8 cellular contexts compared by ENCODE assay signal in genomic region chr12:57771873-57772428, GRCh38. TPM values are rescaled to one million over a fixed set of nuclear protein-coding genes. Genes with fewer than 3 reads are reported as not detected.
DNase-seq lines count a peak whose midpoint lies in the region; ATAC-seq and TF ChIP-seq lines count a peak whose summit lies in the region.

Gene METTL1 (minus strand): TSS chr12:57772105. CDS start chr12:57772083, 22 bp downstream.

- peak within 1 kb of the TSS; percentile 100 for H3K9ac ChIP-seq in HUES48 (ENCODE audit: low read depth, low read length)
- H3K9ac ChIP-seq in OCI-LY1 (ENCODE audit: low read length), result peak within 1 kb of the TSS; percentile 72

- H3K36me3 ChIP-seq in HUES48 (ENCODE audit: control insufficient read depth, insufficient read depth, low read length) (peaks cover 33% of the 10 kb centered on the region), OCI-LY1 (ENCODE audit: insufficient read depth, low read length) (peaks cover 35% of the 10 kb centered on the region)

- no peak for TF ChIP-seq CTCF in OCI-LY1 (IDR thresholded peaks at IDR 0.05; ENCODE audit: low read length)

- H3K79me2 ChIP-seq in OCI-LY1 (ENCODE audit: insufficient read depth, low read length), result no peaks in the 10 kb centered on the region

- H2AFZ ChIP-seq in OCI-LY1 (ENCODE audit: low read length), result peak within 1 kb of the TSS; percentile 43

- H3K4me2 ChIP-seq in OCI-LY1 (ENCODE audit: low read length), result peak within 1 kb of the TSS; percentile 90

- H3K27ac ChIP-seq in HUES48 (ENCODE audit: low read depth, low read length) (peak within 1 kb of the TSS; percentile 98), OCI-LY1 (ENCODE audit: low read depth, low read length, poor library complexity, severe bottlenecking) (peak within 1 kb of the TSS; percentile 8)

- H3F3A ChIP-seq in OCI-LY1 (ENCODE audit: insufficient read depth, low read length), result no peaks in the 10 kb centered on the region

- peak within 1 kb of the TSS; percentile 97 for H3K4me3 ChIP-seq in HUES48 (ENCODE audit: low read depth, low read length)
- peak within 1 kb of the TSS; percentile 75 for H3K4me3 ChIP-seq in OCI-LY1 (ENCODE audit: low read depth, low read length, poor library complexity, severe bottlenecking)
- H3K4me3 ChIP-seq in mononuclear cell (ENCODE audit: low read length), result peak within 1 kb of the TSS; percentile 74

- peaks cover 4% of the 10 kb centered on the region; the same call in 1 of the 2 replicates for H3K4me1 ChIP-seq in HUES48 (ENCODE audit: control insufficient read depth, insufficient read depth, low read length)
- H3K4me1 ChIP-seq in OCI-LY1 (ENCODE audit: insufficient read depth, low read length, severe bottlenecking), result peaks cover 18% of the 10 kb centered on the region
- peaks cover 30% of the 10 kb centered on the region for H3K4me1 ChIP-seq in mononuclear cell (ENCODE audit: insufficient read depth, low read length)

- DNase-seq in Caki2 (ENCODE audit: low read depth) (peak; percentile 99), activated T-cell treated with anti-CD3 and anti-CD28 coated beads for 1 hour (ENCODE audit: low read depth) (peak; percentile 78), epidermal melanocyte (ENCODE audit: insufficient read length, low spot score) (peak; percentile 95)
- peak; percentile 73 to 77 for DNase-seq in stimulated activated CD8-positive, alpha-beta memory T cell treated with anti-CD3 and anti-CD28 coated beads, Interleukin-4, amount 100 ng/mL, for 1 hour (ENCODE audit: low read depth in 2 of 2, low spot score in 1 of 2)

- H4K20me1 ChIP-seq in OCI-LY1 (ENCODE audit: insufficient read depth, low read length), result no peaks in the 10 kb centered on the region

- in situ Hi-C loops in Caki2 (cut with HindIII; ENCODE audit: low pct_unique_long_range_greater_than_20kb, low sequenced_read_pairs), result no loop called here

- no peaks in the 10 kb centered on the region for H3K9me2 ChIP-seq in OCI-LY1 (ENCODE audit: low read depth, low read length)

- H3K27me3 ChIP-seq in HUES48 (ENCODE audit: control insufficient read depth, insufficient read depth, low read length) (peaks cover 9% of the 10 kb centered on the region), OCI-LY1 (ENCODE audit: insufficient read depth, low read length) (no peaks in the 10 kb centered on the region), mononuclear cell (ENCODE audit: insufficient read depth, low read length) (peaks cover 8% of the 10 kb centered on the region)

- H3K9me3 ChIP-seq in HUES48 (ENCODE audit: control insufficient read depth, insufficient read depth, low read length) (no peaks in the 10 kb centered on the region), OCI-LY1 (ENCODE audit: low read length) (no peaks in the 10 kb centered on the region), mononuclear cell (ENCODE audit: low read depth, low read length) (no peaks in the 10 kb centered on the region)

- ATAC-seq in GM21390 (IDR thresholded peaks at IDR 0.05; ENCODE audit: unreplicated experiment), result peak; percentile 80

RNA-seq across cellular contexts. Expression of gene METTL1, which starts in this region (rescaled TPM):
- 30.4 and 118 TPM in 2 replicates for total RNA-seq in Caki2 (2014; rRNA removed; shearing (Covaris generic); ENCODE audit: low replicate concordance)
- 2.3 TPM for total RNA-seq in mononuclear cell

Comparison
In these comparisons a context has a peak if more than half of its experiments do, and no peak if none do; other contexts are left out.
1. Peak in every context shown above with its lines: DNase-seq, ATAC-seq, H3K4me3 ChIP-seq and H3K27ac ChIP-seq.